In the genomic region with DNA sequence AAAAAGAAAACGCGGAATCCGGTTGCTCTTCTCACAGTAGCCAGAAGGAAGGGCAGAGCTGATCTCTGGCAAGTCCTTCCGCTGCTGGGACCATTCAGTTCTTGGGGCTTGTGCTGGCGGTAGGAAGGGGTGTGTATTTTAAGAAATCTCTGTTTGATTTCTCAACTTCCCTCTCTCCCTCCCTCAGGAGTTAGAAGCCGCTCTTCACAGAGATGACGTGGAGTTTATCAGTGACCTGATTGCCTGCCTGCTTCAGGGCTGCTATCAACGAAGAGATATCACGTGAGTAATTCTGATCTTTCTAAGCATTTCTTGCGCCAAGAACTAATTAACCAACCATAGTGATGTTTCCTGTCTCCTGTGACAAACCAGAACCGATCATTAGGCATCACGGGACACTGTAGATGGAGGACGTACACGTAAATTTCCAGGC, we compare ENCODE assay signal across 10 cellular contexts.
DNase-seq lines count a peak whose midpoint lies in the region; ATAC-seq and TF ChIP-seq lines count a peak whose summit lies in the region.
"Had no signal": no experiment of that assay in that cellular context is flagged by ENCODE, and none has a peak within 500 bp of the region (broad histone marks: within the 10 kb centered on the region; RNA-seq: fewer than 3 reads in every experiment).

No MANE protein-coding gene starts in this region.

- ATAC-seq in left cardiac atrium (peak; percentile 90 to 94), HG02759 (IDR thresholded peaks at IDR 0.05; ENCODE audit: unreplicated experiment) (no peak)

- H3K9me3 Mint-ChIP-seq in type B pancreatic cell, result no peaks in the 10 kb centered on the region
- H3K9me3 Mint-ChIP-seq in activated T-helper 1 cell treated with anti-CD3 and anti-CD28 coated beads, Interleukin-12 subunit alpha, Interleukin-12 subunit beta, Interleukin-2, Interleukin-4 antibody, amounts not matched to agents 30 ng/mL and 10 ng/mL and 1 ng/mL, durations not matched to agents 14 hours and 24 hours and 36 hours, result no peaks in the 10 kb centered on the region
- H3K9me3 Mint-ChIP-seq: activated T-helper 2 cell treated with anti-CD3 and anti-CD28 coated beads, Interferon-gamma antibody, Interleukin-2, Interleukin-4, amounts not matched to agents 10 μg/mL and 5 μg/mL and 100 μg/mL, durations not matched to agents 14 hours and 24 hours and 36 hours had no signal

- H3K4me1 Mint-ChIP-seq in type B pancreatic cell (ENCODE audit: unreplicated experiment), result peaks cover 32% of the 10 kb centered on the region
- no peaks in the 10 kb centered on the region for H3K4me1 Mint-ChIP-seq in activated T-helper 1 cell treated with anti-CD3 and anti-CD28 coated beads, Interleukin-12 subunit alpha, Interleukin-12 subunit beta, Interleukin-2, Interleukin-4 antibody, amounts not matched to agents 30 ng/mL and 10 ng/mL and 1 ng/mL, durations not matched to agents 14 hours and 24 hours and 36 hours (ENCODE audit: low read depth)

- intact Hi-C loops in left cardiac atrium (cut with DNase I), result no loop called here
- intact Hi-C loops in activated T-helper 1 cell treated with anti-CD3 and anti-CD28 coated beads, Interleukin-12 subunit alpha, Interleukin-12 subunit beta, Interleukin-2, Interleukin-4 antibody, amounts not matched to agents 30 ng/mL and 10 ng/mL and 1 ng/mL, durations not matched to agents 14 hours and 24 hours and 36 hours (cut with micrococcal nuclease), result no loop called here

- H3K27ac Mint-ChIP-seq in type B pancreatic cell, result peak overlapping the region; percentile 17
- H3K27ac Mint-ChIP-seq in activated T-helper 1 cell treated with anti-CD3 and anti-CD28 coated beads, Interleukin-12 subunit alpha, Interleukin-12 subunit beta, Interleukin-2, Interleukin-4 antibody, amounts not matched to agents 30 ng/mL and 10 ng/mL and 1 ng/mL, durations not matched to agents 14 hours and 24 hours and 36 hours, result no peak overlapping the region
- H3K27ac Mint-ChIP-seq: activated T-helper 2 cell treated with anti-CD3 and anti-CD28 coated beads, Interferon-gamma antibody, Interleukin-2, Interleukin-4, amounts not matched to agents 10 μg/mL and 5 μg/mL and 100 μg/mL, durations not matched to agents 14 hours and 24 hours and 36 hours had no signal

- H3K36me3 Mint-ChIP-seq in type B pancreatic cell, result peaks cover 4% of the 10 kb centered on the region
- H3K36me3 Mint-ChIP-seq in activated T-helper 1 cell treated with anti-CD3 and anti-CD28 coated beads, Interleukin-12 subunit alpha, Interleukin-12 subunit beta, Interleukin-2, Interleukin-4 antibody, amounts not matched to agents 30 ng/mL and 10 ng/mL and 1 ng/mL, durations not matched to agents 14 hours and 24 hours and 36 hours (ENCODE audit: low read depth), result no peaks in the 10 kb centered on the region

- no peak for TF ChIP-seq CTCF in type B pancreatic cell (conservative IDR thresholded peaks at IDR 0.05)

- H3K4me3 Mint-ChIP-seq in type B pancreatic cell, result peak overlapping the region; percentile 32
- H3K4me3 Mint-ChIP-seq in activated T-helper 1 cell treated with anti-CD3 and anti-CD28 coated beads, Interleukin-12 subunit alpha, Interleukin-12 subunit beta, Interleukin-2, Interleukin-4 antibody, amounts not matched to agents 30 ng/mL and 10 ng/mL and 1 ng/mL, durations not matched to agents 14 hours and 24 hours and 36 hours, result no peak overlapping the region

- H3K27me3 Mint-ChIP-seq in type B pancreatic cell, result no peaks in the 10 kb centered on the region
- H3K27me3 Mint-ChIP-seq in activated T-helper 1 cell treated with anti-CD3 and anti-CD28 coated beads, Interleukin-12 subunit alpha, Interleukin-12 subunit beta, Interleukin-2, Interleukin-4 antibody, amounts not matched to agents 30 ng/mL and 10 ng/mL and 1 ng/mL, durations not matched to agents 14 hours and 24 hours and 36 hours (ENCODE audit: insufficient read depth), result peaks cover 19% of the 10 kb centered on the region

- DNase-seq in NCI-H510A treated with DMSO at 0.1 percent for 48 hours (lab: John Stamatoyannopoulos, UW) (peak; percentile 19), NCI-H510A (lab: John Stamatoyannopoulos, UW) (no peak), SKM-1 (lab: John Stamatoyannopoulos, UW; ENCODE audit: unreplicated experiment) (peak; percentile 87), left cardiac atrium (peak; percentile 61), type B pancreatic cell (ENCODE audit: extremely low spot score, unreplicated experiment) (no peak), mucosa of gallbladder (ENCODE audit: low spot score) (no peak)
- no peak for DNase-seq in activated T-helper 1 cell treated with anti-CD3 and anti-CD28 coated beads, Interleukin-12 subunit alpha, Interleukin-12 subunit beta, Interleukin-2, Interleukin-4 antibody, amounts not matched to agents 30 ng/mL and 10 ng/mL and 1 ng/mL, durations not matched to agents 14 hours and 24 hours and 36 hours (ENCODE audit: low spot score)
- DNase-seq: midbrain had no signal

Comparison
In these comparisons a context has a peak if more than half of its experiments do, and no peak if none do; other contexts are left out.
1. DNase-seq: peak in NCI-H510A treated with DMSO at 0.1 percent for 48 hours (single experiment), SKM-1 (single experiment) and left cardiac atrium (single experiment); none in NCI-H510A (single experiment), type B pancreatic cell (single experiment), mucosa of gallbladder (single experiment) and activated T-helper 1 cell treated with anti-CD3 and anti-CD28 coated beads, Interleukin-12 subunit alpha, Interleukin-12 subunit beta, Interleukin-2, Interleukin-4 antibody, amounts not matched to agents 30 ng/mL and 10 ng/mL and 1 ng/mL, durations not matched to agents 14 hours and 24 hours and 36 hours (single experiment).